ENCODE assay signal across 29 cellular contexts in genomic region chr22:49147171-49147570, GRCh38.
"Had no signal": no experiment of that assay in that cellular context is flagged by ENCODE, and none has a peak within 500 bp of the region (broad histone marks: within the 10 kb centered on the region; RNA-seq: fewer than 3 reads in every experiment).

No MANE protein-coding gene starts in this region.

- DNase-seq: activated B cell treated with CpG ODN at 0.5 μM for 24 hours; activated CD4-positive, alpha-beta memory T cell treated with anti-CD3 and anti-CD28 coated beads for 36 hours; activated CD4-positive, alpha-beta T cell treated with anti-CD3 and anti-CD28 coated beads for 4 hours; activated CD4-positive, alpha-beta T cell treated with anti-CD3 and anti-CD28 coated beads, Interleukin-2, amount 10 ng/mL, durations not matched to agents 24 days and 14 days; activated CD4-positive, alpha-beta T cell treated with anti-CD3 and anti-CD28 coated beads, Interleukin-2, amount 50 U/mL, for 1 hour; activated CD4-positive, alpha-beta T cell treated with anti-CD3 and anti-CD28 coated beads, Interleukin-2, amount 50 U/mL, for 4 hours; activated CD4-positive, CD25-positive, alpha-beta regulatory T cell treated with anti-CD3 and anti-CD28 coated beads, Interleukin-2, amount 50 U/mL, for 72 hours; activated CD8-positive, alpha-beta T cell treated with anti-CD3 and anti-CD28 coated beads for 36 hours; activated effector memory CD4-positive, alpha-beta T cell treated with anti-CD3 and anti-CD28 coated beads, Interleukin-2, amount 50 U/mL, for 16 hours; activated gamma-delta T cell treated with Interleukin-2 at 50 U/mL for 16 hours; activated naive CD4-positive, alpha-beta T cell; activated naive CD4-positive, alpha-beta T cell treated with anti-CD3 and anti-CD28 coated beads for 36 hours; activated naive CD4-positive, alpha-beta T cell treated with anti-CD3 and anti-CD28 coated beads, Interleukin-2, amount 50 U/mL, for 16 hours; activated naive CD8-positive, alpha-beta T cell treated with anti-CD3 and anti-CD28 coated beads for 36 hours; activated T-cell treated with anti-CD3 and anti-CD28 coated beads for 4 hours; activated T-cell treated with anti-CD3 and anti-CD28 coated beads, Interleukin-2, amount 50 U/mL, for 1 hour; activated T-cell treated with anti-CD3 and anti-CD28 coated beads, Interleukin-2, amount 50 U/mL, for 4 hours; activated T-cell treated with anti-CD3 and anti-CD28 coated beads, Interleukin-2, amount 50 U/mL, for 72 hours; amniotic stem cell; aorta; body of pancreas; brain microvascular endothelial cell; central memory CD4-positive, alpha-beta T cell; SW 1271; T-helper 1 cell; T-helper 2 cell; T-helper 9 cell had no signal

- ATAC-seq: activated CD8-positive, alpha-beta T cell treated with anti-CD3 and anti-CD28 coated beads for 36 hours; activated naive CD4-positive, alpha-beta T cell treated with anti-CD3 and anti-CD28 coated beads, Interleukin-2, amount 50 U/mL, for 72 hours; activated T-cell treated with anti-CD3 and anti-CD28 coated beads, Interleukin-2, amount 50 U/mL, for 4 hours; activated T-cell treated with anti-CD3 and anti-CD28 coated beads, Interleukin-2, amount 50 U/mL, for 72 hours; activated T-helper 17 cell treated with anti-CD3 and anti-CD28 coated beads, Interleukin-2, amount 50 U/mL, for 72 hours; body of pancreas had no signal
